ENCODE assay signal across 20 cellular contexts in genomic region chr10:1179346-1180070, GRCh38.
DNase-seq lines count a peak whose midpoint lies in the region; ATAC-seq, FAIRE-seq and TF ChIP-seq lines count a peak whose summit lies in the region.
"Had no signal": no experiment of that assay in that cellular context is flagged by ENCODE, and none has a peak within 500 bp of the region (broad histone marks: within the 10 kb centered on the region; RNA-seq: fewer than 3 reads in every experiment).

No MANE protein-coding gene starts in this region.

- H3K36me3 ChIP-seq in H7 (replicated peaks; ENCODE audit: control insufficient read depth, insufficient read depth, low read length) (no peaks in the 10 kb centered on the region), neural progenitor cell (no peaks in the 10 kb centered on the region)

- no peaks in the 10 kb centered on the region for H3K79me2 ChIP-seq in neural progenitor cell (ENCODE audit: low read depth)

- no peaks in the 10 kb centered on the region for H3K36me3 Mint-ChIP-seq in neural progenitor cell
- H3K36me3 Mint-ChIP-seq: CD4-positive, alpha-beta memory T cell; IgD-negative memory B cell had no signal

- no peak overlapping the region for H3K4me3 ChIP-seq in H7 (ENCODE audit: insufficient read depth, low read depth, low read length)
- no peak overlapping the region for H3K4me3 ChIP-seq in neural progenitor cell
- H3K4me3 ChIP-seq: GM23338 had no signal

- ATAC-seq in HG03135 (IDR thresholded peaks at IDR 0.05; ENCODE audit: unreplicated experiment) = no peak
- no peak for ATAC-seq in foreskin keratinocyte
- ATAC-seq: GM23338, HCT116 had no signal

- DNase-seq in H7 = peak; percentile 37
- DNase-seq in neural progenitor cell (ENCODE audit: low spot score) = no peak
- DNase-seq in superior temporal gyrus (ENCODE audit: extremely low spot score) = peak; percentile 4
- no peak for DNase-seq in NCI-H446 treated with DMSO at 0.1 percent for 48 hours (lab: John Stamatoyannopoulos, UW)
- DNase-seq in foreskin keratinocyte = no peak
- DNase-seq in RCC 7860 (ENCODE audit: low spot score) = no peak
- DNase-seq: CD4-positive, alpha-beta memory T cell; DMS153; NCI-H1105; NCI-H2029 treated with DMSO at 0.1 percent for 48 hours; NCI-H2171; NCI-H526; OCI-M1; Right ventricle myocardium superior had no signal

- FAIRE-seq in RCC 7860 (lab: Jason Lieb, UNC) = no peak
- FAIRE-seq: GM12892 had no signal

- no peaks in the 10 kb centered on the region for H3K9me3 ChIP-seq in neural progenitor cell (ENCODE audit: low read depth)

- H3K4me3 Mint-ChIP-seq in neural progenitor cell = no peak overlapping the region
- H3K4me3 Mint-ChIP-seq: CD4-positive, alpha-beta memory T cell; GM23338; IgD-negative memory B cell had no signal

- peak overlapping the region; percentile 65 for H3K27ac ChIP-seq in cingulate gyrus (ENCODE audit: low read depth, low read length)
- H3K27ac ChIP-seq in neural progenitor cell = no peak overlapping the region
- no peak overlapping the region for H3K27ac ChIP-seq in foreskin keratinocyte

- H3K4me2 ChIP-seq in neural progenitor cell = no peak overlapping the region
- H3K4me2 ChIP-seq: GM23338 had no signal

- peaks cover 2% of the 10 kb centered on the region for H3K9me3 Mint-ChIP-seq in neural progenitor cell
- H3K9me3 Mint-ChIP-seq: CD4-positive, alpha-beta memory T cell; GM23338 had no signal

- no peak overlapping the region for H2AFZ ChIP-seq in neural progenitor cell (replicated peaks)
- H2AFZ ChIP-seq: GM23338 had no signal

- no peaks in the 10 kb centered on the region for H4K20me1 ChIP-seq in neural progenitor cell (ENCODE audit: low read depth)

- peaks cover 4% of the 10 kb centered on the region for H3K27me3 Mint-ChIP-seq in neural progenitor cell (ENCODE audit: insufficient read depth, low read depth)

- H3K27me3 ChIP-seq in H7 (ENCODE audit: control insufficient read depth, insufficient read depth, low read length) (peaks cover 1% of the 10 kb centered on the region; the same call in 1 of the 2 replicates), neural progenitor cell (no peaks in the 10 kb centered on the region), foreskin keratinocyte (no peaks in the 10 kb centered on the region)

- no peak for TF ChIP-seq CTCF in neural progenitor cell (IDR thresholded peaks at IDR 0.05)
- TF ChIP-seq CTCF in foreskin keratinocyte (conservative IDR thresholded peaks at IDR 0.05) = no peak

- H3K4me1 ChIP-seq in neural progenitor cell = peaks cover 4% of the 10 kb centered on the region
- no peaks in the 10 kb centered on the region for H3K4me1 ChIP-seq in foreskin keratinocyte

- no peaks in the 10 kb centered on the region for H3F3A ChIP-seq in neural progenitor cell (ENCODE audit: low read depth)

- H3K27ac Mint-ChIP-seq in neural progenitor cell = peak overlapping the region; percentile 46
- H3K27ac Mint-ChIP-seq: CD4-positive, alpha-beta memory T cell; GM23338 had no signal

- peaks cover 22% of the 10 kb centered on the region for H3K4me1 Mint-ChIP-seq in neural progenitor cell
- H3K4me1 Mint-ChIP-seq: IgD-negative memory B cell had no signal

- H3K9ac ChIP-seq in neural progenitor cell = no peak overlapping the region

Comparison
In these comparisons a context has a peak if more than half of its experiments do, and no peak if none do; other contexts are left out.
1. DNase-seq: peak in H7 (single experiment) and superior temporal gyrus (single experiment); none in neural progenitor cell (single experiment), NCI-H446 treated with DMSO at 0.1 percent for 48 hours (single experiment), foreskin keratinocyte (0 of 2) and RCC 7860 (single experiment).